ENCODE assay signal across 8 cellular contexts in the genomic region with DNA sequence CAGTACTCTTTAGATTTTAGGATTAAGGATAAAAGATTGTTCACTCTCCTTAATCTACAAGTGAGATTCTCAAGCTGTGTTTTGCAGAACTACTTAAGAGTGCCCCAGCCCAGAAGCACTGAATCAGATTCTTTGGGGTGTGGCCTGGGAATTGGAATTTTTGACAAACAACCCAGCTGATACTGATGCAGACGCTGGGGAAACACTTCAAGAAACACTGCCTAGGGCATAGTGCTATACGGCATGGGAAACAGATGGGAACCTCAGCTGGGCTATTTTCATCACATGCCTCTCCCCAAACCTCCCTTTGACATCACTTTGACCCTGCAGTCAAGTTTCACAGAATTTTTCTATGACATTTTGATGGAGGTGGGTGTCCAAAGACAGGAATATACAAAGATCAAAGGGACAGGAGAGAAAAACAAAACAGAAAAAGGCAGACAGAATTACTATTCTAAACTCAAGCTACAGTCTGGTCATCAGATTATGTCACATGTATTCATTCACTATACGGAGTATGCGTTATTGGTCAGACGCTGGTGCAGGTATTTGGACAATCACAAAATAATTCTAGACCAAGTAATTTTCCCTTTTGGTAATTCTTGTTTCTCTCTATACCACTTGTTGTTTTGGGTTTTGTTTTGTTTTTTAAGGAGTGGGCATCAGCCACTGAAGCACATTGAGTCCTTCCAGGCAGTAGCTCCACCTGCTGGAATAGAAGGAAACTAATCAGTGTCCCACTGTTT.
DNase-seq lines count a peak whose midpoint lies in the region; ATAC-seq and TF ChIP-seq lines count a peak whose summit lies in the region.
"Not testable (repeated sequence)": the region's sequence is repeated elsewhere in the genome, so short reads cannot be mapped to it uniquely, and the experiment has no call there.

No MANE protein-coding gene starts in this region.

- H4K20me1 ChIP-seq in KMS-11 (ENCODE audit: insufficient read depth) = not testable (repeated sequence)

- not testable (repeated sequence) for H3K27me3 ChIP-seq in KMS-11 (ENCODE audit: insufficient read depth, low read depth); upper lobe of right lung

- H3K36me3 Mint-ChIP-seq in activated naive CD8-positive, alpha-beta T cell treated with anti-CD3 and anti-CD28 coated beads, Interleukin-2, amount 10 ng/mL, durations not matched to agents 7 days and 5 days; naive B cell: not testable (repeated sequence)

- not testable (repeated sequence) for H3K9me3 ChIP-seq in upper lobe of right lung

- not testable (repeated sequence) for H3K4me3 Mint-ChIP-seq in activated naive CD8-positive, alpha-beta T cell treated with anti-CD3 and anti-CD28 coated beads, Interleukin-2, amount 10 ng/mL, durations not matched to agents 7 days and 5 days; naive B cell

- H3K4me2 ChIP-seq in KMS-11 = peak overlapping the region; percentile 78

- H3K36me3 ChIP-seq in KMS-11 (ENCODE audit: insufficient read depth); upper lobe of right lung: not testable (repeated sequence)

- not testable (repeated sequence) for H3K79me2 ChIP-seq in KMS-11 (ENCODE audit: insufficient read depth, low read depth)

- intact Hi-C loops in upper lobe of right lung (cut with DNase I) = not testable (repeated sequence)

- not testable (repeated sequence) for H3K9me3 Mint-ChIP-seq in activated naive CD8-positive, alpha-beta T cell treated with anti-CD3 and anti-CD28 coated beads, Interleukin-2, amount 10 ng/mL, durations not matched to agents 7 days and 5 days; naive B cell

- H3K4me1 ChIP-seq in KMS-11 (ENCODE audit: low read depth, poor library complexity, severe bottlenecking) = peaks cover 70% of the 10 kb centered on the region
- H3K4me1 ChIP-seq in upper lobe of right lung = not testable (repeated sequence)

- POLR2A ChIA-PET in activated naive CD8-positive, alpha-beta T cell treated with anti-CD3 and anti-CD28 coated beads, Interleukin-2, amount 10 ng/mL, durations not matched to agents 7 days and 5 days (lab: Charles Lee) = interaction anchor here (0.7 to 1.0 kb wide), 3 partner anchors 11 to 77 kb away, joined by 3 read pairs; no protein-coding TSS in a partner anchor

- peaks cover 23% of the 10 kb centered on the region for H3K4me1 Mint-ChIP-seq in activated naive CD8-positive, alpha-beta T cell treated with anti-CD3 and anti-CD28 coated beads, Interleukin-2, amount 10 ng/mL, durations not matched to agents 7 days and 5 days
- peaks cover 19 to 25% (median 20%) of the 10 kb centered on the region in 3 donors for H3K4me1 Mint-ChIP-seq in naive B cell

- H3K27ac Mint-ChIP-seq in activated naive CD8-positive, alpha-beta T cell treated with anti-CD3 and anti-CD28 coated beads, Interleukin-2, amount 10 ng/mL, durations not matched to agents 7 days and 5 days = not testable (repeated sequence)
- H3K27ac Mint-ChIP-seq in naive B cell = peak overlapping the region in 2 of 6 donors; percentile 48 to 55

- peak overlapping the region; percentile 43 for H2AFZ ChIP-seq in KMS-11 (ENCODE audit: low read depth)

- peak overlapping the region; percentile 9; the same call in 1 of the 2 replicates for H3K9ac ChIP-seq in KMS-11

- ATAC-seq in activated naive CD8-positive, alpha-beta T cell treated with anti-CD3 and anti-CD28 coated beads, Interleukin-2, amount 10 ng/mL, durations not matched to agents 7 days and 5 days (ENCODE audit: low read depth) = peak; percentile 69
- ATAC-seq in naive B cell (ENCODE audit: low read depth in 2 of 2) (peak; percentile 69 to 77), upper lobe of right lung (peak; percentile 90)

- not testable (repeated sequence) for H3K4me3 ChIP-seq in KMS-11 (IDR thresholded peaks at IDR 0.05; ENCODE audit: insufficient read depth, low read depth, low read length); fibroblast of villous mesenchyme (ENCODE audit: low read depth, low read length); upper lobe of right lung

- H3K27ac ChIP-seq in KMS-11 = peak overlapping the region; percentile 43
- not testable (repeated sequence) for H3K27ac ChIP-seq in upper lobe of right lung

- DNase-seq in ELR (ENCODE audit: low read depth) (peak; percentile 60), H4 (ENCODE audit: low spot score) (peak; percentile 11), RPMI7951 (ENCODE audit: low read depth) (peak; percentile 57), fibroblast of villous mesenchyme (ENCODE audit: low read depth) (peak; percentile 48), naive B cell (peak; percentile 36)
- DNase-seq in activated naive CD8-positive, alpha-beta T cell treated with anti-CD3 and anti-CD28 coated beads, Interleukin-2, amount 10 ng/mL, durations not matched to agents 7 days and 5 days; upper lobe of right lung: not testable (repeated sequence)

- TF ChIP-seq CTCF in KMS-11 (conservative IDR thresholded peaks at IDR 0.05; ENCODE audit: low read depth, low read length) (peak; percentile 83), fibroblast of villous mesenchyme (IDR thresholded peaks at IDR 0.05; ENCODE audit: insufficient read depth, low read depth, low read length) (peak; percentile 78), upper lobe of right lung (IDR thresholded peaks at IDR 0.05) (peak; percentile 81)

- not testable (repeated sequence) for H3K27me3 Mint-ChIP-seq in activated naive CD8-positive, alpha-beta T cell treated with anti-CD3 and anti-CD28 coated beads, Interleukin-2, amount 10 ng/mL, durations not matched to agents 7 days and 5 days; naive B cell
